ENCODE assay signal across 14 cellular contexts in the genomic region with DNA sequence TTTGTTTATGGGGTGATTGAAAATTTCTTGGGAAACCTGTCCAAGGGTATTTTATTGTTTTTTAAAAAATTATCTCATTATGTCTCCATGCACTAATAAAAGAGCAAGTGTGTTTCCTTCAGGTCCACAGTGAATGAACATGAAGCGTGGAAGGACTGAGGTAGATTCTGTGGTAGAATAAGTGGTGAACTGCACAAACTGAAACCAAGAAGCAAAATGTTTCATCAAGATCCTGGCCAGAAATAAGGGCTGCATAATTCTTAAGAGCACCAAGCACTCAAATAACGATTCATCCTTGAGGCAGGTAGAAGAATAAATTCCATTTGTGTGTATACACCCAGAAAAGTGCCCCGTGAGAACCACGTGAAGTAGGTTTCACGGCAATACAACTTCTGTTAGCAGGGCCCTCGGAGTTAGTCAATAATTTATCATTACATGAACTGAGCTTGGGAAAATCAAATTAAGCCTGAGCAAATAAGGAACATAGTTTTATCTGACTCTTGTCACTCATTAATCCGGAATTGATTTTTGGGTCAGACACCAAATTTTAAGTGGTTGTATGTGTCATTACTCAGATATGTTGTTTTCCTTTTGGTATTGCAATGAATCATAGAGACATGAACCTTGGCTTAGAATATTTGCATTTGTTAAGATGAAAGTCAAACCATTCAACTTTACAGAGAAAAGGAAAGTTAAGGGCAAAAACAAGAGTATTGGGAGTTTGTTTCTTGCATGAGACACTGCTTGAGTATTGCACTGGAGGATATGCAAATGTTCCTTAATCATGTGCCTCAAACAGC.
DNase-seq lines count a peak whose midpoint lies in the region; ATAC-seq, FAIRE-seq and TF ChIP-seq lines count a peak whose summit lies in the region.
"Had no signal": no experiment of that assay in that cellular context is flagged by ENCODE, and none has a peak within 500 bp of the region (broad histone marks: within the 10 kb centered on the region; RNA-seq: fewer than 3 reads in every experiment).

No MANE protein-coding gene starts in this region.

- H3K4me3 Mint-ChIP-seq in GM23338: no peak overlapping the region
- no peak overlapping the region for H3K4me3 Mint-ChIP-seq in endothelial cell (ENCODE audit: unreplicated experiment)
- H3K4me3 Mint-ChIP-seq: activated CD4-positive, alpha-beta T cell treated with anti-CD3 and anti-CD28 coated beads for 36 hours; activated naive CD4-positive, alpha-beta T cell treated with anti-CD3 and anti-CD28 coated beads, Interleukin-2, amount 50 U/mL, for 24 hours had no signal

- no peaks in the 10 kb centered on the region for H3K79me2 ChIP-seq in GM23338 (replicated peaks; ENCODE audit: insufficient read depth)

- no peaks in the 10 kb centered on the region for H3K4me1 ChIP-seq in GM23338 (ENCODE audit: insufficient read depth)

- H3K4me1 Mint-ChIP-seq in GM23338 (peaks cover 8% of the 10 kb centered on the region), endothelial cell (ENCODE audit: unreplicated experiment) (no peaks in the 10 kb centered on the region)
- H3K4me1 Mint-ChIP-seq: activated CD4-positive, alpha-beta T cell treated with anti-CD3 and anti-CD28 coated beads for 36 hours; activated naive CD4-positive, alpha-beta T cell treated with anti-CD3 and anti-CD28 coated beads, Interleukin-2, amount 50 U/mL, for 24 hours had no signal

- POLR2A ChIA-PET in RWPE1 (lab: Yijun Ruan, JAX; ENCODE audit: low non-redundant PET): no interaction called here

- H3F3A ChIP-seq in GM23338 (replicated peaks; ENCODE audit: low read depth): no peaks in the 10 kb centered on the region

- no peak overlapping the region for H3K4me3 ChIP-seq in GM23338
- H3K4me3 ChIP-seq: K562, ovary had no signal

- no peak overlapping the region for H3K27ac ChIP-seq in GM23338 (ENCODE audit: low read depth)
- H3K27ac ChIP-seq in RWPE1: no peak overlapping the region
- H3K27ac ChIP-seq: ovary had no signal

- no peak for TF ChIP-seq CTCF in GM23338 (conservative IDR thresholded peaks at IDR 0.05; ENCODE audit: low read depth in 2 of 2)
- no peak for TF ChIP-seq CTCF in RWPE1 (conservative IDR thresholded peaks at IDR 0.05; ENCODE audit: low read depth)
- TF ChIP-seq CTCF in endothelial cell (IDR thresholded peaks at IDR 0.05; ENCODE audit: unreplicated experiment): no peak

- peak overlapping the region; percentile 71 for H3K27ac Mint-ChIP-seq in GM23338
- no peak overlapping the region for H3K27ac Mint-ChIP-seq in endothelial cell (ENCODE audit: unreplicated experiment)
- H3K27ac Mint-ChIP-seq: activated CD4-positive, alpha-beta T cell treated with anti-CD3 and anti-CD28 coated beads for 36 hours; activated naive CD4-positive, alpha-beta T cell treated with anti-CD3 and anti-CD28 coated beads, Interleukin-2, amount 50 U/mL, for 24 hours had no signal

- no peaks in the 10 kb centered on the region for H3K36me3 Mint-ChIP-seq in GM23338 (ENCODE audit: low read depth)
- H3K36me3 Mint-ChIP-seq in endothelial cell (ENCODE audit: low read depth, unreplicated experiment): no peaks in the 10 kb centered on the region
- H3K36me3 Mint-ChIP-seq: activated naive CD4-positive, alpha-beta T cell treated with anti-CD3 and anti-CD28 coated beads, Interleukin-2, amount 50 U/mL, for 24 hours had no signal

- H3K9me3 Mint-ChIP-seq in GM23338 (no peaks in the 10 kb centered on the region), endothelial cell (ENCODE audit: unreplicated experiment) (no peaks in the 10 kb centered on the region)

- CTCF ChIA-PET in RWPE1 (lab: Yijun Ruan, JAX): no interaction called here

- no peaks in the 10 kb centered on the region for H3K27me3 ChIP-seq in GM23338 (ENCODE audit: insufficient read depth)
- H3K27me3 ChIP-seq: ovary had no signal

- ATAC-seq in GM23338: no peak
- no peak for ATAC-seq in HG03108 (IDR thresholded peaks at IDR 0.05; ENCODE audit: unreplicated experiment)
- ATAC-seq: activated CD4-positive, alpha-beta T cell treated with anti-CD3 and anti-CD28 coated beads for 36 hours; K562 had no signal

- no peaks in the 10 kb centered on the region for H3K36me3 ChIP-seq in GM23338 (ENCODE audit: insufficient read depth)
- H3K36me3 ChIP-seq: ovary had no signal

- H2AFZ ChIP-seq in GM23338: no peak overlapping the region

- peak; percentile 66 for DNase-seq in ACHN
- no peak for DNase-seq in GM23338 (ENCODE audit: low spot score)
- DNase-seq in RWPE1 (ENCODE audit: low spot score): peak; percentile 10
- no peak for DNase-seq in NCI-H82 treated with DMSO at 0.1 percent for 48 hours (lab: John Stamatoyannopoulos, UW; ENCODE audit: unreplicated experiment)
- DNase-seq in endothelial cell (ENCODE audit: low spot score): no peak
- no peak for DNase-seq in HTR-8/SVneo (ENCODE audit: insufficient read length, low spot score)
- DNase-seq: activated CD4-positive, alpha-beta T cell treated with anti-CD3 and anti-CD28 coated beads for 36 hours; NCI-H2171; ovary; Right ventricle myocardium superior had no signal

- no peaks in the 10 kb centered on the region for H4K20me1 ChIP-seq in GM23338 (replicated peaks; ENCODE audit: insufficient read depth)

- peaks cover 2% of the 10 kb centered on the region for H3K27me3 Mint-ChIP-seq in GM23338 (ENCODE audit: insufficient read depth, low read depth, poor library complexity)
- H3K27me3 Mint-ChIP-seq in endothelial cell (ENCODE audit: unreplicated experiment): no peaks in the 10 kb centered on the region
- H3K27me3 Mint-ChIP-seq: activated CD4-positive, alpha-beta T cell treated with anti-CD3 and anti-CD28 coated beads for 36 hours; activated naive CD4-positive, alpha-beta T cell treated with anti-CD3 and anti-CD28 coated beads, Interleukin-2, amount 50 U/mL, for 24 hours had no signal

- H3K4me2 ChIP-seq in GM23338: no peak overlapping the region

- in situ Hi-C loops in ACHN (cut with HindIII; ENCODE audit: low pct_ligation_motif_present, low pct_unique_long_range_greater_than_20kb, low sequenced_read_pairs): no loop called here

- H3K9me2 ChIP-seq in GM23338 (ENCODE audit: insufficient read depth): no peaks in the 10 kb centered on the region; the same call in 1 of the 2 replicates

- FAIRE-seq in islet of Langerhans (lab: Jason Lieb, UNC) (peak; percentile 83), HTR-8/SVneo (lab: Jason Lieb, UNC) (no peak)
- FAIRE-seq: K562 had no signal

TF ChIP-seq in GM23338, 12 proteins besides CTCF, POLR2A, EP300 and RAD21:
- TF ChIP-seq, protein P1, sequence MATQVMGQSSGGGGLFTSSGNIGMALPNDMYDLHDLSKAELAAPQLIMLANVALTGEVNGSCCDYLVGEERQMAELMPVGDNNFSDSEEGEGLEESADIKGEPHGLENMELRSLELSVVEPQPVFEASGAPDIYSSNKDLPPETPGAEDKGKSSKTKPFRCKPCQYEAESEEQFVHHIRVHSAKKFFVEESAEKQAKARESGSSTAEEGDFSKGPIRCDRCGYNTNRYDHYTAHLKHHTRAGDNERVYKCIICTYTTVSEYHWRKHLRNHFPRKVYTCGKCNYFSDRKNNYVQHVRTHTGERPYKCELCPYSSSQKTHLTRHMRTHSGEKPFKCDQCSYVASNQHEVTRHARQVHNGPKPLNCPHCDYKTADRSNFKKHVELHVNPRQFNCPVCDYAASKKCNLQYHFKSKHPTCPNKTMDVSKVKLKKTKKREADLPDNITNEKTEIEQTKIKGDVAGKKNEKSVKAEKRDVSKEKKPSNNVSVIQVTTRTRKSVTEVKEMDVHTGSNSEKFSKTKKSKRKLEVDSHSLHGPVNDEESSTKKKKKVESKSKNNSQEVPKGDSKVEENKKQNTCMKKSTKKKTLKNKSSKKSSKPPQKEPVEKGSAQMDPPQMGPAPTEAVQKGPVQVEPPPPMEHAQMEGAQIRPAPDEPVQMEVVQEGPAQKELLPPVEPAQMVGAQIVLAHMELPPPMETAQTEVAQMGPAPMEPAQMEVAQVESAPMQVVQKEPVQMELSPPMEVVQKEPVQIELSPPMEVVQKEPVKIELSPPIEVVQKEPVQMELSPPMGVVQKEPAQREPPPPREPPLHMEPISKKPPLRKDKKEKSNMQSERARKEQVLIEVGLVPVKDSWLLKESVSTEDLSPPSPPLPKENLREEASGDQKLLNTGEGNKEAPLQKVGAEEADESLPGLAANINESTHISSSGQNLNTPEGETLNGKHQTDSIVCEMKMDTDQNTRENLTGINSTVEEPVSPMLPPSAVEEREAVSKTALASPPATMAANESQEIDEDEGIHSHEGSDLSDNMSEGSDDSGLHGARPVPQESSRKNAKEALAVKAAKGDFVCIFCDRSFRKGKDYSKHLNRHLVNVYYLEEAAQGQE (IDR thresholded peaks at IDR 0.05; ENCODE audit: unreplicated experiment): no peak
- no peak for TF ChIP-seq STAT1 (IDR thresholded peaks at IDR 0.05; ENCODE audit: unreplicated experiment)

Comparison
In these comparisons a context has a peak if more than half of its experiments do, and no peak if none do; other contexts are left out.
1. DNase-seq: peak in ACHN (single experiment) and RWPE1 (single experiment); none in GM23338 (single experiment), NCI-H82 treated with DMSO at 0.1 percent for 48 hours (single experiment), endothelial cell (single experiment) and HTR-8/SVneo (single experiment).